ENCODE assay signal across 35 cellular contexts in the genomic region with DNA sequence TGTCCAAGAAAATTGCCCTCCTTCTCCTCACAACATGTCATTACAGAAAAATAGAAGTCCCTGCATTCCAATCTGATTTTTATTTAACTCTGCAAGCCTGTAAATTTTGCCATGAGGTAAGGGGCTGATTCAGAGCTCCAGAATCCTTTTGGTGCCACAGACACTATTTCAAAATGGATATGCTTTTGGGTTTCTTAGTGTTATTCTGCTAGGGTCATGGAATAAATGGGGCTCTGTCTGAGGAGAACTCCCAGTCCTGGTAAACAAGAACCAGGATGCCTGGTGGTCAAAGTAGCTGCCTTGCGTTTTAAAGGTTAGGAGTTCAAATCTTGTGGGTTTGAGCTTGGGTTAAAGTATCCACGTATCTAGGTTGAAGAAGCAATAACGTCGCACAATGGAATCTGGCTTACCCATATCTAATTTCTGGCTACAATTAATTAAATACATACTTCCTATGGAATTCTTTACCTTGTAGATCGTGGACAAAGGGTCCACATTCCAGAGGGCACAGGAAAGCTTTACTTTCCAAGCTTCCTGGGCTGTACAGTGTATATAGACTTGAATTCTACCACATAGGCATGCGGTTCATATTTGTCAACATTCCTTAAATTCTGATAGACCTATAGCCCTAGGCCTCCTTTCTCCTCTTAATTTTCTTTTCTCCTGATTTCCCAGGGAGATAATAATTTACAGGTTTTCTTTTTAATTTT.
DNase-seq lines count a peak whose midpoint lies in the region; ATAC-seq, FAIRE-seq and TF ChIP-seq lines count a peak whose summit lies in the region.
"Had no signal": no experiment of that assay in that cellular context is flagged by ENCODE, and none has a peak within 500 bp of the region (broad histone marks: within the 10 kb centered on the region; RNA-seq: fewer than 3 reads in every experiment).

No MANE protein-coding gene starts in this region.

- CTCF ChIA-PET in activated CD8-positive, alpha-beta T cell treated with anti-CD3 and anti-CD28 coated beads for 36 hours (lab: Charles Lee): interaction anchor here (0.6 kb wide), 1 partner anchor 18 kb away, joined by 3 read pairs; no protein-coding TSS in a partner anchor

- H3K27me3 ChIP-seq in BE2C: no peaks in the 10 kb centered on the region
- H3K27me3 ChIP-seq: gastroesophageal sphincter, pancreas, right atrium auricular region, thyroid gland had no signal

- peak; percentile 57 for DNase-seq in HFFc6
- peak; percentile 39 for DNase-seq in astrocyte of the hippocampus (ENCODE audit: low read depth, low spot score)
- DNase-seq in foreskin fibroblast: peak; percentile 32 to 59
- no peak for DNase-seq in HTR-8/SVneo (ENCODE audit: insufficient read length, low spot score)
- no peak for DNase-seq in BE2C
- DNase-seq in SW480 (ENCODE audit: low spot score): no peak
- no peak for DNase-seq in activated CD8-positive, alpha-beta T cell treated with anti-CD3 and anti-CD28 coated beads for 36 hours
- DNase-seq: activated CD4-positive, alpha-beta T cell treated with anti-CD3 and anti-CD28 coated beads, Interleukin-2, amount 50 U/mL, for 4 hours; activated CD8-positive, alpha-beta memory T cell treated with anti-CD3 and anti-CD28 coated beads, Interleukin-2, amount 50 U/mL, for 4 hours; AML-193; aorta; DMS53; effector CD8-positive, alpha-beta T cell; erythroblast; hippocampal formation; immature natural killer cell; Kasumi-1; NCI-H1048; NCI-H187 treated with DMSO at 0.1 percent for 48 hours; NCI-H69; pancreas; stimulated activated CD4-positive, alpha-beta T cell treated with anti-CD3 and anti-CD28 coated beads, Interleukin-12 subunit alpha, Interleukin-12 subunit beta, amount 100 ng/mL, for 4 hours; stimulated activated CD4-positive, alpha-beta T cell treated with anti-CD3 and anti-CD28 coated beads, Interleukin-4, amount 100 ng/mL, for 4 hours; stimulated activated naive CD8-positive, alpha-beta T cell treated with anti-CD3 and anti-CD28 coated beads, Interleukin-15, Interleukin-2, amounts not matched to agents 100 U/mL and 50 U/mL, for 24 hours; thyroid gland; WERI-Rb-1 had no signal

- POLR2A ChIA-PET in activated CD8-positive, alpha-beta T cell treated with anti-CD3 and anti-CD28 coated beads for 36 hours (lab: Charles Lee): no interaction called here

- no peaks in the 10 kb centered on the region for H3K9me3 Mint-ChIP-seq in HFFc6
- H3K9me3 Mint-ChIP-seq in activated CD8-positive, alpha-beta T cell treated with anti-CD3 and anti-CD28 coated beads for 36 hours: no peaks in the 10 kb centered on the region
- H3K9me3 Mint-ChIP-seq: activated naive CD4-positive, alpha-beta T cell treated with anti-CD3 and anti-CD28 coated beads, Interleukin-2, amount 50 U/mL, for 24 hours; activated T-helper 17 cell treated with anti-CD3 and anti-CD28 coated beads, Interleukin-2, amount 50 U/mL, for 72 hours; immature natural killer cell; natural killer cell treated with Interleukin-12 subunit alpha and Interleukin-12 subunit beta and Interleukin-15 and Interleukin-18, amount 100 ng/mL, for 72 hours; T-helper 2 cell treated with Interferon-gamma antibody and Interleukin-4, amounts not matched to agents 5 μg/mL and 100 μg/mL, for 36 hours had no signal

- TF ChIP-seq CTCF in HFFc6 (IDR thresholded peaks at IDR 0.05): no peak
- TF ChIP-seq CTCF in foreskin fibroblast (IDR thresholded peaks at IDR 0.05; ENCODE audit: low read depth, low read length): no peak
- TF ChIP-seq CTCF in BE2C (IDR thresholded peaks at IDR 0.05; ENCODE audit: low read depth, low read length): no peak
- TF ChIP-seq CTCF in activated CD8-positive, alpha-beta T cell treated with anti-CD3 and anti-CD28 coated beads for 36 hours (IDR thresholded peaks at IDR 0.05): no peak

- no peaks in the 10 kb centered on the region; the same call in 1 of the 2 replicates for H3K27me3 Mint-ChIP-seq in HFFc6 (ENCODE audit: insufficient read depth)
- H3K27me3 Mint-ChIP-seq in activated CD8-positive, alpha-beta T cell treated with anti-CD3 and anti-CD28 coated beads for 36 hours: peaks cover 13% of the 10 kb centered on the region

- no peaks in the 10 kb centered on the region for H3K9me3 ChIP-seq in BE2C
- H3K9me3 ChIP-seq: gastroesophageal sphincter, pancreas, right atrium auricular region, thyroid gland had no signal

- no peak for ATAC-seq in activated CD8-positive, alpha-beta T cell treated with anti-CD3 and anti-CD28 coated beads for 36 hours
- ATAC-seq: activated T-helper 17 cell treated with anti-CD3 and anti-CD28 coated beads, Interleukin-2, amount 50 U/mL, for 72 hours; gastroesophageal sphincter; left lobe of liver; natural killer cell treated with Interleukin-12 subunit alpha and Interleukin-12 subunit beta and Interleukin-15 and Interleukin-18, amount 100 ng/mL, for 72 hours; pancreas; SK-N-SH treated with all-trans-retinoic acid at 6 μM for 48 hours; stimulated activated naive CD8-positive, alpha-beta T cell treated with anti-CD3 and anti-CD28 coated beads, Interleukin-15, Interleukin-2, amounts not matched to agents 100 U/mL and 50 U/mL, for 24 hours had no signal

- H3K4me1 Mint-ChIP-seq in HFFc6 (ENCODE audit: low read depth): peaks cover 35% of the 10 kb centered on the region
- no peaks in the 10 kb centered on the region for H3K4me1 Mint-ChIP-seq in activated CD8-positive, alpha-beta T cell treated with anti-CD3 and anti-CD28 coated beads for 36 hours (ENCODE audit: low read depth)
- H3K4me1 Mint-ChIP-seq: activated naive CD4-positive, alpha-beta T cell treated with anti-CD3 and anti-CD28 coated beads, Interleukin-2, amount 50 U/mL, for 24 hours; activated T-helper 17 cell treated with anti-CD3 and anti-CD28 coated beads, Interleukin-2, amount 50 U/mL, for 72 hours; immature natural killer cell had no signal

- H3K36me3 ChIP-seq in BE2C: no peaks in the 10 kb centered on the region
- H3K36me3 ChIP-seq: gastroesophageal sphincter, pancreas, right atrium auricular region, thyroid gland, WERI-Rb-1 had no signal

- intact Hi-C loops in activated CD8-positive, alpha-beta T cell treated with anti-CD3 and anti-CD28 coated beads for 36 hours (cut with micrococcal nuclease): no loop called here

- no peak for FAIRE-seq in HTR-8/SVneo (lab: Jason Lieb, UNC)
- FAIRE-seq: H54, pancreas had no signal

- H3K36me3 Mint-ChIP-seq in HFFc6 (ENCODE audit: low read depth): no peaks in the 10 kb centered on the region
- no peaks in the 10 kb centered on the region for H3K36me3 Mint-ChIP-seq in activated CD8-positive, alpha-beta T cell treated with anti-CD3 and anti-CD28 coated beads for 36 hours (ENCODE audit: low read depth)
- H3K36me3 Mint-ChIP-seq: activated naive CD4-positive, alpha-beta T cell treated with anti-CD3 and anti-CD28 coated beads, Interleukin-2, amount 50 U/mL, for 24 hours; immature natural killer cell; natural killer cell treated with Interleukin-12 subunit alpha and Interleukin-12 subunit beta and Interleukin-15 and Interleukin-18, amount 100 ng/mL, for 72 hours had no signal

- no peaks in the 10 kb centered on the region for H3K4me1 ChIP-seq in BE2C
- H3K4me1 ChIP-seq: gastroesophageal sphincter, pancreas, right atrium auricular region, thyroid gland had no signal

- no peak overlapping the region for H3K4me3 ChIP-seq in foreskin fibroblast (ENCODE audit: low read depth in 1 of 2, low read length in 2 of 2)
- H3K4me3 ChIP-seq in BE2C (ENCODE audit: low read depth, low read length): no peak overlapping the region
- H3K4me3 ChIP-seq: gastroesophageal sphincter, pancreas, right atrium auricular region, thyroid gland had no signal

- peak overlapping the region; percentile 65 for H3K27ac Mint-ChIP-seq in HFFc6
- H3K27ac Mint-ChIP-seq in activated CD8-positive, alpha-beta T cell treated with anti-CD3 and anti-CD28 coated beads for 36 hours: no peak overlapping the region
- H3K27ac Mint-ChIP-seq: activated naive CD4-positive, alpha-beta T cell treated with anti-CD3 and anti-CD28 coated beads, Interleukin-2, amount 50 U/mL, for 24 hours; activated T-helper 17 cell treated with anti-CD3 and anti-CD28 coated beads, Interleukin-2, amount 50 U/mL, for 72 hours; immature natural killer cell; natural killer cell treated with Interleukin-12 subunit alpha and Interleukin-12 subunit beta and Interleukin-15 and Interleukin-18, amount 100 ng/mL, for 72 hours; T-helper 2 cell treated with Interferon-gamma antibody and Interleukin-4, amounts not matched to agents 5 μg/mL and 100 μg/mL, for 36 hours had no signal

- H3K4me3 Mint-ChIP-seq in HFFc6: no peak overlapping the region
- no peak overlapping the region for H3K4me3 Mint-ChIP-seq in activated CD8-positive, alpha-beta T cell treated with anti-CD3 and anti-CD28 coated beads for 36 hours
- H3K4me3 Mint-ChIP-seq: activated naive CD4-positive, alpha-beta T cell treated with anti-CD3 and anti-CD28 coated beads, Interleukin-2, amount 50 U/mL, for 24 hours; activated T-helper 17 cell treated with anti-CD3 and anti-CD28 coated beads, Interleukin-2, amount 50 U/mL, for 72 hours; immature natural killer cell; natural killer cell treated with Interleukin-12 subunit alpha and Interleukin-12 subunit beta and Interleukin-15 and Interleukin-18, amount 100 ng/mL, for 72 hours; T-helper 2 cell treated with Interferon-gamma antibody and Interleukin-4, amounts not matched to agents 5 μg/mL and 100 μg/mL, for 36 hours had no signal

Comparison
In these comparisons a context has a peak if more than half of its experiments do, and no peak if none do; other contexts are left out.
1. DNase-seq: peak in HFFc6 (single experiment), astrocyte of the hippocampus (single experiment) and foreskin fibroblast (2 of 2); none in HTR-8/SVneo (single experiment), BE2C (single experiment), SW480 (single experiment) and activated CD8-positive, alpha-beta T cell treated with anti-CD3 and anti-CD28 coated beads for 36 hours (single experiment).